ENCODE assay signal across 20 cellular contexts in genomic region chr12:58172433-58173073, GRCh38.
DNase-seq lines count a peak whose midpoint lies in the region; ATAC-seq, FAIRE-seq and TF ChIP-seq lines count a peak whose summit lies in the region.
"Had no signal": no experiment of that assay in that cellular context is flagged by ENCODE, and none has a peak within 500 bp of the region (broad histone marks: within the 10 kb centered on the region; RNA-seq: fewer than 3 reads in every experiment).

No MANE protein-coding gene starts in this region.

- ATAC-seq in GM12878 (no peak), HG03175 (IDR thresholded peaks at IDR 0.05; ENCODE audit: unreplicated experiment) (no peak)
- ATAC-seq: A549; CD8-positive, alpha-beta T cell had no signal

- no peak overlapping the region for H4K5ac ChIP-seq in mesendoderm (ENCODE audit: low read length)

- POLR2A ChIA-PET in SK-N-SH (lab: Yijun Ruan, JAX): no interaction called here
- POLR2A ChIA-PET in GM12878 (lab: Charles Lee): no interaction called here

- H3K9me3 ChIP-seq in SK-N-SH (no peaks in the 10 kb centered on the region), GM12878 (replicated peaks; ENCODE audit: control insufficient read depth, insufficient read depth, low read length) (no peaks in the 10 kb centered on the region), testis (no peaks in the 10 kb centered on the region), suprapubic skin (no peaks in the 10 kb centered on the region)
- H3K9me3 ChIP-seq: A549, BE2C had no signal

- TF ChIP-seq EP300 in SK-N-SH (IDR thresholded peaks at IDR 0.05; ENCODE audit: borderline replicate concordance in 1 of 2, low read depth in 1 of 2, low read length in 1 of 2): no peak
- TF ChIP-seq EP300 in GM12878 (IDR thresholded peaks at IDR 0.05; ENCODE audit: borderline replicate concordance in 1 of 2, control insufficient read depth in 1 of 2, low read depth in 2 of 2, low read length in 2 of 2): no peak
- TF ChIP-seq EP300 in suprapubic skin (IDR thresholded peaks at IDR 0.05): no peak

- H3K56ac ChIP-seq in mesendoderm (ENCODE audit: low read length): no peak overlapping the region

- peak overlapping the region; percentile 30 for H3K23ac ChIP-seq in mesendoderm (ENCODE audit: low read length)

- intact Hi-C loops in GM12878 (cut with micrococcal nuclease; ENCODE audit: unreplicated experiment) (no loop called here), testis (cut with DNase I; ENCODE audit: low total_unique reads) (no loop called here)

- H3F3A ChIP-seq in SK-N-SH (replicated peaks; ENCODE audit: insufficient read depth): no peaks in the 10 kb centered on the region

- no peak overlapping the region for H3K18ac ChIP-seq in mesendoderm (ENCODE audit: low read length)

- no TSS peak for BruUV-seq in GM12878 (replicated peaks; lab: Mats Ljungman, UMichigan)

- H3K36me3 ChIP-seq in SK-N-SH (replicated peaks in 1 of 2; ENCODE audit: control insufficient read depth in 1 of 2, insufficient read depth in 2 of 2, low read length in 1 of 2): no peaks in the 10 kb centered on the region
- no peaks in the 10 kb centered on the region for H3K36me3 ChIP-seq in GM12878 (ENCODE audit: control insufficient read depth in 2 of 2, insufficient read depth in 2 of 2, low read length in 1 of 2)
- H3K36me3 ChIP-seq in mesendoderm (ENCODE audit: control insufficient read depth, insufficient read depth, low read length): no peaks in the 10 kb centered on the region
- H3K36me3 ChIP-seq in testis (ENCODE audit: low read depth, missing control alignments): no peaks in the 10 kb centered on the region
- H3K36me3 ChIP-seq in suprapubic skin: no peaks in the 10 kb centered on the region
- H3K36me3 ChIP-seq: BE2C had no signal

- no peak overlapping the region for H2AK5ac ChIP-seq in mesendoderm (ENCODE audit: low read length)

- H3K4ac ChIP-seq in mesendoderm (ENCODE audit: low read depth, low read length): no peak overlapping the region

- in situ Hi-C loops in GM12878 (cut with MboI): no loop called here

- H2BK5ac ChIP-seq in mesendoderm (ENCODE audit: low read length): no peak overlapping the region

- H3K79me2 ChIP-seq in SK-N-SH (ENCODE audit: insufficient read depth) (no peaks in the 10 kb centered on the region), GM12878 (ENCODE audit: control insufficient read depth, insufficient read depth, low read length) (no peaks in the 10 kb centered on the region), mesendoderm (ENCODE audit: control insufficient read depth, insufficient read depth, low read length) (no peaks in the 10 kb centered on the region)

- no peak overlapping the region for H2BK15ac ChIP-seq in mesendoderm (replicated peaks; ENCODE audit: low read depth)

- peak overlapping the region; percentile 57; the same call in 1 of the 2 replicates for H2AFZ ChIP-seq in SK-N-SH (ENCODE audit: low read depth)
- no peak overlapping the region for H2AFZ ChIP-seq in GM12878 (ENCODE audit: control insufficient read depth, low read depth, low read length)

- TF ChIP-seq CTCF in SK-N-SH (IDR thresholded peaks at IDR 0.05) (no peak), GM12878 (IDR thresholded peaks at IDR 0.05 in 2 of 3, conservative IDR thresholded peaks at IDR 0.05 in 1 of 3; ENCODE audit: control insufficient read depth in 2 of 3, extremely low read depth in 1 of 3, insufficient read depth in 1 of 3, low read depth in 3 of 3, low read length in 3 of 3) (no peak), testis (IDR thresholded peaks at IDR 0.05) (no peak), suprapubic skin (IDR thresholded peaks at IDR 0.05) (no peak)

- TF ChIP-seq RAD21 in SK-N-SH (IDR thresholded peaks at IDR 0.05; ENCODE audit: low read length): no peak
- no peak for TF ChIP-seq RAD21 in GM12878 (IDR thresholded peaks at IDR 0.05; ENCODE audit: insufficient read depth, low read depth, low read length)

- WGBS in SK-N-SH (ENCODE audit: low lambda C conversion rate): 21% methylated on average over 21 of the region's 21 CpGs
- WGBS in GM12878 (ENCODE audit: insufficient coverage, insufficient replicate concordance, low lambda C conversion rate, missing lambda C conversion rate): 57% methylated on average over 21 of the region's 21 CpGs
- no CpG with 5 or more reads among the region's 21 CpGs for WGBS in mesendoderm (ENCODE audit: extremely low coverage, insufficient coverage, low lambda C conversion rate)
- WGBS in testis, 2 donors: 61 to 63% methylated on average over 21 of the region's 21 CpGs
- 90% methylated on average over 21 of the region's 21 CpGs for WGBS in suprapubic skin

- H3K4me2 ChIP-seq in SK-N-SH: peak overlapping the region; percentile 3; the same call in 1 of the 2 replicates
- H3K4me2 ChIP-seq in GM12878 (ENCODE audit: control insufficient read depth, insufficient read depth): no peak overlapping the region
- no peak overlapping the region for H3K4me2 ChIP-seq in mesendoderm (ENCODE audit: low read length)
- H3K4me2 ChIP-seq: A549 had no signal

- RAD21 ChIA-PET in GM12878 (lab: Charles Lee; ENCODE audit: unreplicated experiment): no interaction called here

- no peak overlapping the region for H4K8ac ChIP-seq in mesendoderm (ENCODE audit: low read depth, low read length)

- DNase-seq in SK-N-SH (no peak), GM12878 (ENCODE audit: low read depth, low spot score) (no peak), mesendoderm (no peak), testis (peak; percentile 60), superior temporal gyrus (ENCODE audit: extremely low spot score) (no peak), germinal center (ENCODE audit: low spot score) (no peak), suprapubic skin (ENCODE audit: low spot score in 2 of 2) (no peak)
- DNase-seq: BE2C; CD8-positive, alpha-beta T cell; COR-L47; DMS153; DMS79 treated with DMSO at 0.1 percent for 48 hours; HCEC 1CT had no signal

- no peaks in the 10 kb centered on the region for H3K79me1 ChIP-seq in mesendoderm (ENCODE audit: low read length)

- no peaks in the 10 kb centered on the region for H4K20me1 ChIP-seq in SK-N-SH (ENCODE audit: insufficient read depth)
- no peaks in the 10 kb centered on the region for H4K20me1 ChIP-seq in GM12878 (ENCODE audit: control insufficient read depth, insufficient read depth)

- H3K9me2 ChIP-seq in SK-N-SH: no peaks in the 10 kb centered on the region

- CTCF ChIA-PET in SK-N-SH (lab: Yijun Ruan, JAX) (no interaction called here), GM12878 (lab: Yijun Ruan, JAX) (no interaction called here)

- H3K27ac ChIP-seq in SK-N-SH (ENCODE audit: low read depth in 2 of 2, low read length in 1 of 2) (no peak overlapping the region), GM12878 (ENCODE audit: control insufficient read depth, insufficient read depth) (no peak overlapping the region), mesendoderm (ENCODE audit: low read depth, low read length) (no peak overlapping the region), testis (peak overlapping the region; percentile 21 to 48), suprapubic skin (no peak overlapping the region)
- H3K27ac ChIP-seq: A549, HL-60 had no signal

- H3K27me3 ChIP-seq in SK-N-SH (ENCODE audit: insufficient read depth) (peaks cover 7% of the 10 kb centered on the region; the same call in 1 of the 2 replicates), GM12878 (replicated peaks in 1 of 2; ENCODE audit: control insufficient read depth in 2 of 2, insufficient read depth in 2 of 2, low read length in 1 of 2) (no peaks in the 10 kb centered on the region), mesendoderm (ENCODE audit: insufficient read depth, low read length, poor library complexity) (no peaks in the 10 kb centered on the region), testis (no peaks in the 10 kb centered on the region), suprapubic skin (no peaks in the 10 kb centered on the region)

- no peaks in the 10 kb centered on the region for H3K4me1 ChIP-seq in SK-N-SH (ENCODE audit: control insufficient read depth in 1 of 2, insufficient read depth in 2 of 2, low read depth in 1 of 2, low read length in 1 of 2)
- no peaks in the 10 kb centered on the region for H3K4me1 ChIP-seq in GM12878 (ENCODE audit: control insufficient read depth, insufficient read depth, low read length)
- no peaks in the 10 kb centered on the region for H3K4me1 ChIP-seq in mesendoderm (ENCODE audit: control insufficient read depth, low read depth, low read length)
- peaks cover 17% of the 10 kb centered on the region for H3K4me1 ChIP-seq in testis
- H3K4me1 ChIP-seq in suprapubic skin: no peaks in the 10 kb centered on the region

- SMC1A ChIA-PET in GM12878 (lab: Charles Lee; ENCODE audit: uncharacterized antibody, unreplicated experiment): no interaction called here

- H3K4me3 ChIP-seq in SK-N-SH (ENCODE audit: low read depth in 2 of 2, low read length in 1 of 2) (0 out of 4 replicates have a peak overlapping the region, but pooled peaks of 1 of the 2 experiments have one; percentile 30), GM12878 (no peak overlapping the region), mesendoderm (ENCODE audit: low read length) (no peak overlapping the region), testis (peak overlapping the region; percentile 9 to 29), suprapubic skin (no peak overlapping the region)
- H3K4me3 ChIP-seq: A549 had no signal

- FAIRE-seq in GM12878 (lab: Jason Lieb, UNC): no peak
- FAIRE-seq: A549, D721Med, G401.6, GM12892, H1 had no signal

- H3K9ac ChIP-seq in SK-N-SH (no peak overlapping the region), GM12878 (ENCODE audit: control insufficient read depth, insufficient read depth, low read length) (no peak overlapping the region), mesendoderm (ENCODE audit: low read length) (no peak overlapping the region)

- no peak for TF ChIP-seq POLR2A in GM12878 (IDR thresholded peaks at IDR 0.05; ENCODE audit: low read depth, low read length)
- no peak for TF ChIP-seq POLR2A in testis (IDR thresholded peaks at IDR 0.05)
- TF ChIP-seq POLR2A in suprapubic skin (IDR thresholded peaks at IDR 0.05): no peak

- no peak overlapping the region for H2BK120ac ChIP-seq in mesendoderm (ENCODE audit: low read depth, low read length)

TF ChIP-seq in SK-N-SH, 30 proteins besides CTCF, POLR2A, EP300 and RAD21 (continues in another document):
- TF ChIP-seq USF1 (IDR thresholded peaks at IDR 0.05; ENCODE audit: borderline replicate concordance, low read depth): peak; percentile 44; the same call in 1 of the 2 replicates

TF ChIP-seq in GM12878, 131 proteins besides CTCF, POLR2A, EP300 and RAD21 (continues in another document):
- TF ChIP-seq, protein P1, sequence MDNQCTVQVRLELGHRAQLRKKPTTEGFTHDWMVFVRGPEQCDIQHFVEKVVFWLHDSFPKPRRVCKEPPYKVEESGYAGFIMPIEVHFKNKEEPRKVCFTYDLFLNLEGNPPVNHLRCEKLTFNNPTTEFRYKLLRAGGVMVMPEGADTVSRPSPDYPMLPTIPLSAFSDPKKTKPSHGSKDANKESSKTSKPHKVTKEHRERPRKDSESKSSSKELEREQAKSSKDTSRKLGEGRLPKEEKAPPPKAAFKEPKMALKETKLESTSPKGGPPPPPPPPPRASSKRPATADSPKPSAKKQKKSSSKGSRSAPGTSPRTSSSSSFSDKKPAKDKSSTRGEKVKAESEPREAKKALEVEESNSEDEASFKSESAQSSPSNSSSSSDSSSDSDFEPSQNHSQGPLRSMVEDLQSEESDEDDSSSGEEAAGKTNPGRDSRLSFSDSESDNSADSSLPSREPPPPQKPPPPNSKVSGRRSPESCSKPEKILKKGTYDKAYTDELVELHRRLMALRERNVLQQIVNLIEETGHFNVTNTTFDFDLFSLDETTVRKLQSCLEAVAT (IDR thresholded peaks at IDR 0.05): no peak

Comparison
In these comparisons a context has a peak if more than half of its experiments do, and no peak if none do; other contexts are left out.
1. H3K27ac ChIP-seq: peak in testis (2 of 2); none in SK-N-SH (0 of 2), GM12878 (single experiment), mesendoderm (single experiment) and suprapubic skin (single experiment).
2. H3K4me3 ChIP-seq: peak in testis (2 of 2); none in GM12878 (single experiment), mesendoderm (single experiment) and suprapubic skin (single experiment).
3. Of the 26 proteins assayed by ChIP-seq in both GM12878 and SK-N-SH: peak only in GM12878: none; only in SK-N-SH: MAX and USF1; in both: none; in neither: 24.